ENCODE assay signal across 1 cellular context in the genomic region with DNA sequence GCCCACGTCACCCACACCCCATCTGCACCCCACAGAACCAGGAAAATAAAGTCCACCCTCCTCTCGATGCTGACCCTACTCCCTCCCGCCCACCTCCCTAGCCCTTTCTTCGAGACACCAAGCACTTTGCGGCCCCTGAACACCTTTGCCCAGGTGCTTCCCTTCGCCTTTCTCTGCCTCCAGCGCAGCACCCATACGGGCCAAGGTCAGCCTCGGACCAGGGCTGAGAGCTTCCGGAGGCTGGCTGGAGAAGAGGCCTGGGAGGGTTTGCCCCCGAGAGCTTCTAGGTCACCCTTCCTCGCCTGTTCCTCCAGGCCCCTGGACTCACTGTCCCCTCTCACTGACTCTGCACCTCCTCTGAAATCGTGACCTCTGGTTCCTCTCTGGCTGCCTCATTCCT.
TF ChIP-seq lines count a peak whose summit lies in the region.

No MANE protein-coding gene starts in this region.

TF ChIP-seq in A549, 52 proteins besides CTCF, POLR2A, EP300 and RAD21:
- TF ChIP-seq NFE2L2 (conservative IDR thresholded peaks at IDR 0.05; ENCODE audit: low read length) (no peak), PHF8 (IDR thresholded peaks at IDR 0.05; ENCODE audit: borderline replicate concordance, low read depth) (no peak), BHLHE40 (IDR thresholded peaks at IDR 0.05; ENCODE audit: low read depth, low read length) (no peak), CBX2 (IDR thresholded peaks at IDR 0.05; ENCODE audit: borderline replicate concordance, low read depth) (no peak), CHD2 (IDR thresholded peaks at IDR 0.05; ENCODE audit: low read length, partially characterized antibody) (no peak)
